14 cellular contexts compared by ENCODE assay signal in genomic region chr4:4986856-4987255, GRCh38. TPM values are rescaled to one million over a fixed set of nuclear protein-coding genes. Genes with fewer than 3 reads are reported as not detected.
A peak's percentile ranks its signal among the peaks of the same experiment; 100 is the strongest.
DNase-seq lines count a peak whose midpoint lies in the region; ATAC-seq and TF ChIP-seq lines count a peak whose summit lies in the region.
"Had no signal": no experiment of that assay in that cellular context is flagged by ENCODE, and none has a peak within 500 bp of the region (broad histone marks: within the 10 kb centered on the region; RNA-seq: fewer than 3 reads in every experiment).

No MANE protein-coding gene starts in this region.

- in situ Hi-C loops in gastrocnemius medialis (cut with MboI; ENCODE audit: low sequenced_read_pairs in 4 of 4) = no loop called here

- peak overlapping the region; percentile 21 for H3K4me3 Mint-ChIP-seq in T-helper 17 cell
- no peak overlapping the region for H3K4me3 Mint-ChIP-seq in neural progenitor cell
- no peak overlapping the region for H3K4me3 Mint-ChIP-seq in activated CD4-positive, alpha-beta T cell treated with anti-CD3 and anti-CD28 coated beads for 36 hours
- H3K4me3 Mint-ChIP-seq in WTC11 = no peak overlapping the region
- H3K4me3 Mint-ChIP-seq: CD4-positive, CD25-positive, alpha-beta regulatory T cell; CD8-positive, alpha-beta memory T cell; H9 had no signal

- ATAC-seq in PC-3 = no peak
- no peak for ATAC-seq in T-helper 17 cell
- ATAC-seq in activated CD4-positive, alpha-beta T cell treated with anti-CD3 and anti-CD28 coated beads for 36 hours = no peak
- no peak for ATAC-seq in gastrocnemius medialis
- ATAC-seq in WTC11 = no peak

- H3K36me3 Mint-ChIP-seq in T-helper 17 cell (ENCODE audit: low read depth) (peaks cover 9% of the 10 kb centered on the region), neural progenitor cell (no peaks in the 10 kb centered on the region), WTC11 (no peaks in the 10 kb centered on the region)
- no peaks in the 10 kb centered on the region for H3K36me3 Mint-ChIP-seq in activated CD4-positive, alpha-beta T cell treated with anti-CD3 and anti-CD28 coated beads for 36 hours (ENCODE audit: low read depth)
- H3K36me3 Mint-ChIP-seq: CD4-positive, CD25-positive, alpha-beta regulatory T cell; CD8-positive, alpha-beta memory T cell had no signal

- H3K27ac Mint-ChIP-seq in T-helper 17 cell (no peak overlapping the region), neural progenitor cell (peak overlapping the region; percentile 61), WTC11 (no peak overlapping the region)
- H3K27ac Mint-ChIP-seq in activated CD4-positive, alpha-beta T cell treated with anti-CD3 and anti-CD28 coated beads for 36 hours = no peak overlapping the region
- H3K27ac Mint-ChIP-seq: CD4-positive, CD25-positive, alpha-beta regulatory T cell had no signal

- H3K4me1 ChIP-seq in PC-3 (ENCODE audit: insufficient read depth, low read length) (peaks cover 23% of the 10 kb centered on the region), neural progenitor cell (peaks cover 5% of the 10 kb centered on the region), gastrocnemius medialis (no peaks in the 10 kb centered on the region)
- H3K4me1 ChIP-seq: BE2C, Caco-2 had no signal

- H3K9me3 ChIP-seq in PC-3 (ENCODE audit: low read length) (no peaks in the 10 kb centered on the region), T-helper 17 cell (ENCODE audit: control insufficient read depth, low read length, poor library complexity, severe bottlenecking) (no peaks in the 10 kb centered on the region), neural progenitor cell (ENCODE audit: low read depth) (no peaks in the 10 kb centered on the region), gastrocnemius medialis (no peaks in the 10 kb centered on the region)
- H3K9me3 ChIP-seq: BE2C, Caco-2 had no signal

- H3K79me2 ChIP-seq in PC-3 (ENCODE audit: low read length) (no peaks in the 10 kb centered on the region), neural progenitor cell (ENCODE audit: low read depth) (no peaks in the 10 kb centered on the region)

- H3K36me3 ChIP-seq in PC-3 (ENCODE audit: low read depth, low read length) (no peaks in the 10 kb centered on the region), neural progenitor cell (no peaks in the 10 kb centered on the region), gastrocnemius medialis (no peaks in the 10 kb centered on the region)
- H3K36me3 ChIP-seq: BE2C had no signal

- no peak for TF ChIP-seq POLR2A in gastrocnemius medialis (IDR thresholded peaks at IDR 0.05)

- H3K9me3 Mint-ChIP-seq in neural progenitor cell (peaks cover 2% of the 10 kb centered on the region), WTC11 (peaks cover 3% of the 10 kb centered on the region; the same call in 1 of the 2 replicates)
- no peaks in the 10 kb centered on the region for H3K9me3 Mint-ChIP-seq in activated CD4-positive, alpha-beta T cell treated with anti-CD3 and anti-CD28 coated beads for 36 hours (ENCODE audit: low read depth)
- H3K9me3 Mint-ChIP-seq: H9 had no signal

- H3K4me1 Mint-ChIP-seq in T-helper 17 cell (peaks cover 7% of the 10 kb centered on the region), neural progenitor cell (peaks cover 2% of the 10 kb centered on the region), WTC11 (no peaks in the 10 kb centered on the region; the same call in 1 of the 2 replicates)
- no peaks in the 10 kb centered on the region for H3K4me1 Mint-ChIP-seq in activated CD4-positive, alpha-beta T cell treated with anti-CD3 and anti-CD28 coated beads for 36 hours
- H3K4me1 Mint-ChIP-seq: CD8-positive, alpha-beta memory T cell had no signal

- peaks cover 34% of the 10 kb centered on the region for H3K27me3 Mint-ChIP-seq in T-helper 17 cell
- H3K27me3 Mint-ChIP-seq in neural progenitor cell (ENCODE audit: insufficient read depth, low read depth) = peaks cover 11% of the 10 kb centered on the region
- H3K27me3 Mint-ChIP-seq in activated CD4-positive, alpha-beta T cell treated with anti-CD3 and anti-CD28 coated beads for 36 hours = no peaks in the 10 kb centered on the region
- H3K27me3 Mint-ChIP-seq in WTC11 (ENCODE audit: low read depth) = peaks cover 3% of the 10 kb centered on the region; the same call in 1 of the 2 replicates

- intact Hi-C loops in PC-3 (cut with micrococcal nuclease) = no loop called here
- intact Hi-C loops in activated CD4-positive, alpha-beta T cell treated with anti-CD3 and anti-CD28 coated beads for 36 hours (cut with DNase I, micrococcal nuclease) = no loop called here
- intact Hi-C loops in gastrocnemius medialis (cut with DNase I; ENCODE audit: low total_unique reads) = no loop called here

- H3K4me2 ChIP-seq in PC-3 (ENCODE audit: low read length) = no peak overlapping the region
- H3K4me2 ChIP-seq in neural progenitor cell = no peak overlapping the region

- H3F3A ChIP-seq in PC-3 (ENCODE audit: low read length, unreplicated experiment) = no peaks in the 10 kb centered on the region
- no peaks in the 10 kb centered on the region for H3F3A ChIP-seq in neural progenitor cell (ENCODE audit: low read depth)

- H2AFZ ChIP-seq in PC-3 (ENCODE audit: low read length) (no peak overlapping the region), neural progenitor cell (replicated peaks) (no peak overlapping the region)

- peak; percentile 22 for DNase-seq in PC-3
- DNase-seq in T-helper 17 cell = no peak
- DNase-seq in neural progenitor cell (ENCODE audit: low spot score) = no peak
- DNase-seq in activated CD4-positive, alpha-beta T cell treated with anti-CD3 and anti-CD28 coated beads for 36 hours = no peak
- no peak for DNase-seq in gastrocnemius medialis
- no peak for DNase-seq in WTC11 (ENCODE audit: low spot score)
- DNase-seq in mucosa of gallbladder (ENCODE audit: low spot score) = no peak
- DNase-seq: ACHN; BE2C; C1 segment of cervical spinal cord; Caco-2; CD4-positive, CD25-positive, alpha-beta regulatory T cell; CD8-positive, alpha-beta memory T cell; H9 had no signal

- CTCF ChIA-PET in PC-3 (lab: Charles Lee) = no interaction called here
- CTCF ChIA-PET in activated CD4-positive, alpha-beta T cell treated with anti-CD3 and anti-CD28 coated beads for 36 hours (lab: Charles Lee) = no interaction called here
- CTCF ChIA-PET in WTC11 (lab: Charles Lee) = interaction anchor here (1.1 to 1.2 kb wide), 2 partner anchors 64 to 84 kb away, joined by 4 read pairs; no protein-coding TSS in a partner anchor

- POLR2A ChIA-PET in PC-3 (lab: Charles Lee; ENCODE audit: unreplicated experiment) (no interaction called here), WTC11 (lab: Charles Lee) (no interaction called here)
- POLR2A ChIA-PET in activated CD4-positive, alpha-beta T cell treated with anti-CD3 and anti-CD28 coated beads for 36 hours (lab: Charles Lee) = no interaction called here

- no peaks in the 10 kb centered on the region for H3K27me3 ChIP-seq in PC-3 (ENCODE audit: low read length)
- H3K27me3 ChIP-seq in neural progenitor cell = no peaks in the 10 kb centered on the region
- H3K27me3 ChIP-seq in gastrocnemius medialis = no peaks in the 10 kb centered on the region
- H3K27me3 ChIP-seq: BE2C had no signal

- H3K27ac ChIP-seq in PC-3 (ENCODE audit: low read length) = no peak overlapping the region
- H3K27ac ChIP-seq in neural progenitor cell = no peak overlapping the region
- no peak overlapping the region for H3K27ac ChIP-seq in gastrocnemius medialis

- H4K20me1 ChIP-seq in PC-3 (ENCODE audit: low read length) = no peaks in the 10 kb centered on the region
- no peaks in the 10 kb centered on the region for H4K20me1 ChIP-seq in neural progenitor cell (ENCODE audit: low read depth)

- no peak overlapping the region for H3K4me3 ChIP-seq in PC-3 (ENCODE audit: low read length)
- no peak overlapping the region for H3K4me3 ChIP-seq in neural progenitor cell
- no peak overlapping the region for H3K4me3 ChIP-seq in gastrocnemius medialis

- no peaks in the 10 kb centered on the region for H3K9me2 ChIP-seq in PC-3 (replicated peaks; ENCODE audit: low read length)

- no TSS peak for BruUV-seq in PC-3 (replicated peaks; lab: Mats Ljungman, UMichigan)

- H3K9ac ChIP-seq in PC-3 (ENCODE audit: low read length) (no peak overlapping the region), neural progenitor cell (no peak overlapping the region)

- TF ChIP-seq CTCF in PC-3 (conservative IDR thresholded peaks at IDR 0.05; ENCODE audit: low read depth, low read length) (no peak), neural progenitor cell (IDR thresholded peaks at IDR 0.05) (no peak), gastrocnemius medialis (IDR thresholded peaks at IDR 0.05 in 4 of 5, conservative IDR thresholded peaks at IDR 0.05 in 1 of 5) (no peak), WTC11 (IDR thresholded peaks at IDR 0.05) (no peak)

TF ChIP-seq in WTC11, 78 proteins besides CTCF, POLR2A, EP300 and RAD21:
- TF ChIP-seq ZBTB21 (CRISPR knock-in tag; IDR thresholded peaks at IDR 0.05; ENCODE audit: borderline replicate concordance) (no peak), CREM (CRISPR knock-in tag; IDR thresholded peaks at IDR 0.05) (no peak)

RNA-seq across cellular contexts. Expression of gene CYTL1, which starts 32.4 kb away (rescaled TPM):
- total RNA-seq in PC-3 (2014; rRNA removed) (not detected in 2 replicates), T-helper 17 cell (not detected), neural progenitor cell (ENCODE audit: low replicate concordance) (1.1 and 3.1 TPM in 2 replicates), gastrocnemius medialis (not detected), WTC11 (2021) (3.2 to 7.9 TPM (median 7.1 TPM) in 3 replicates), mucosa of gallbladder (10.7 TPM)
- total RNA-seq in activated CD4-positive, alpha-beta T cell treated with anti-CD3 and anti-CD28 coated beads for 36 hours = not detected
- total RNA-seq: Caco-2; CD8-positive, alpha-beta memory T cell had no signal
